13 cellular contexts compared by ENCODE assay signal in genomic region chr3:45055032-45055410, GRCh38. TPM values are rescaled to one million over a fixed set of nuclear protein-coding genes. Genes with fewer than 3 reads are reported as not detected.
A peak's percentile ranks its signal among the peaks of the same experiment; 100 is the strongest.
DNase-seq lines count a peak whose midpoint lies in the region; ATAC-seq and TF ChIP-seq lines count a peak whose summit lies in the region.
"Had no signal": no experiment of that assay in that cellular context is flagged by ENCODE, and none has a peak within 500 bp of the region (broad histone marks: within the 10 kb centered on the region; RNA-seq: fewer than 3 reads in every experiment).

No MANE protein-coding gene starts in this region.

- H3K4me3 ChIP-seq in colonic mucosa (no peak overlapping the region), neuronal stem cell (ENCODE audit: low read length in 2 of 2) (no peak overlapping the region)

- intact Hi-C loops in colonic mucosa (cut with DNase I) = no loop called here

- no CpG with 5 or more reads among the region's 2 CpGs for WGBS in neuronal stem cell (ENCODE audit: extremely low coverage in 2 of 2, insufficient read length in 2 of 2, insufficient replicate concordance in 1 of 2), 2 donors

- no peak for TF ChIP-seq CTCF in colonic mucosa (IDR thresholded peaks at IDR 0.05)

- H3K9me3 ChIP-seq in colonic mucosa = no peaks in the 10 kb centered on the region
- no peaks in the 10 kb centered on the region for H3K9me3 ChIP-seq in neuronal stem cell (replicated peaks in 1 of 2; ENCODE audit: control insufficient read depth in 2 of 2, insufficient read depth in 1 of 2, low read depth in 1 of 2, low read length in 2 of 2)

- H4K8ac ChIP-seq in neuronal stem cell (ENCODE audit: low read depth, low read length) = no peak overlapping the region

- no peaks in the 10 kb centered on the region for H3K79me1 ChIP-seq in neuronal stem cell (ENCODE audit: low read depth, low read length)

- no peak overlapping the region for H3K9ac ChIP-seq in colonic mucosa (ENCODE audit: low read depth in 2 of 2, low read length in 2 of 2)
- H3K9ac ChIP-seq in neuronal stem cell (ENCODE audit: low read depth, low read length, poor library complexity) = no peak overlapping the region

- H3K36me3 ChIP-seq in colonic mucosa = no peaks in the 10 kb centered on the region
- H3K36me3 ChIP-seq in neuronal stem cell (replicated peaks in 1 of 2; ENCODE audit: control insufficient read depth in 2 of 2, insufficient read depth in 2 of 2, low read length in 2 of 2) = no peaks in the 10 kb centered on the region

- no peak overlapping the region for H3K14ac ChIP-seq in neuronal stem cell (ENCODE audit: low read length)

- H3K4me2 ChIP-seq in neuronal stem cell (ENCODE audit: insufficient read depth, low read length, poor library complexity, severe bottlenecking) = no peak overlapping the region

- H3K23ac ChIP-seq in neuronal stem cell (ENCODE audit: low read depth, low read length, poor library complexity) = no peak overlapping the region

- H2AK5ac ChIP-seq in neuronal stem cell (ENCODE audit: low read depth, low read length) = no peak overlapping the region

- H2BK120ac ChIP-seq in neuronal stem cell (ENCODE audit: low read depth, low read length) = no peak overlapping the region

- H2BK12ac ChIP-seq in neuronal stem cell (ENCODE audit: low read length) = no peak overlapping the region

- no peak overlapping the region for H2BK5ac ChIP-seq in neuronal stem cell (ENCODE audit: low read length)

- no peak overlapping the region for H4K91ac ChIP-seq in neuronal stem cell (ENCODE audit: low read depth, low read length, poor library complexity)

- H2BK15ac ChIP-seq in neuronal stem cell (ENCODE audit: low read length) = no peak overlapping the region

- H3K27ac ChIP-seq in colonic mucosa (peak overlapping the region; percentile 17), neuronal stem cell (replicated peaks; ENCODE audit: low read length) (no peak overlapping the region)

- no peaks in the 10 kb centered on the region for H3K27me3 ChIP-seq in colonic mucosa
- H3K27me3 ChIP-seq in neuronal stem cell (ENCODE audit: control insufficient read depth in 3 of 3, insufficient read depth in 3 of 3, low read depth in 1 of 3, low read length in 3 of 3) = no peaks in the 10 kb centered on the region

- no peak overlapping the region for H3K18ac ChIP-seq in neuronal stem cell (ENCODE audit: low read length)

- ATAC-seq in HG03135 (IDR thresholded peaks at IDR 0.05; ENCODE audit: unreplicated experiment) (no peak), GM18870 (IDR thresholded peaks at IDR 0.05; ENCODE audit: unreplicated experiment) (no peak)

- no peak overlapping the region for H3K4ac ChIP-seq in neuronal stem cell (ENCODE audit: low read length)

- H2AFZ ChIP-seq in neuronal stem cell (ENCODE audit: low read length) = peak overlapping the region; percentile 37

- DNase-seq in AML-193 (lab: John Stamatoyannopoulos, UW) = peak; percentile 65 to 76
- peak; percentile 64 for DNase-seq in MV-4-11 (lab: John Stamatoyannopoulos, UW)
- DNase-seq in colonic mucosa = no peak
- no peak for DNase-seq in neuronal stem cell (ENCODE audit: low spot score)
- DNase-seq in activated CD8-positive, alpha-beta memory T cell treated with anti-CD3 and anti-CD28 coated beads, Interleukin-2, amount 50 U/mL, for 48 hours = no peak
- no peak for DNase-seq in iPS-NIHi7 (ENCODE audit: extremely low spot score)
- DNase-seq: activated T-cell treated with anti-CD3 and anti-CD28 coated beads, Interleukin-2, amount 50 U/mL, for 72 hours; effector CD8-positive, alpha-beta T cell; NCI-H2171 treated with DMSO at 0.1 percent for 48 hours; small intestine; stimulated activated naive CD8-positive, alpha-beta T cell treated with anti-CD3 and anti-CD28 coated beads, Interleukin-15, Interleukin-2, amounts not matched to agents 100 U/mL and 50 U/mL, for 24 hours had no signal

- H3K4me1 ChIP-seq in colonic mucosa (no peaks in the 10 kb centered on the region), neuronal stem cell (ENCODE audit: control insufficient read depth in 2 of 2, insufficient read depth in 1 of 2, low read depth in 1 of 2, low read length in 2 of 2) (peaks cover 2 to 7% of the 10 kb centered on the region in 2 donors)

RNA-seq across cellular contexts. Expression of gene CLEC3B, which starts 28.9 kb away (rescaled TPM):
- 10 to 100 TPM in 1 of 2 donors, 1 to 10 TPM in 1; 9.6 to 28.9 TPM for total RNA-seq in colonic mucosa
- 0.35 TPM for polyA plus RNA-seq in neuronal stem cell (2013, experiment 1 of 2)
- 0.26 TPM for polyA plus RNA-seq in neuronal stem cell (2013, experiment 2 of 2)

Comparison
In these comparisons a context has a peak if more than half of its experiments do, and no peak if none do; other contexts are left out.
1. DNase-seq: peak in AML-193 (2 of 2) and MV-4-11 (single experiment); none in colonic mucosa (single experiment), neuronal stem cell (single experiment), activated CD8-positive, alpha-beta memory T cell treated with anti-CD3 and anti-CD28 coated beads, Interleukin-2, amount 50 U/mL, for 48 hours (single experiment) and iPS-NIHi7 (single experiment).